26 cellular contexts compared by ENCODE assay signal in the genomic region with DNA sequence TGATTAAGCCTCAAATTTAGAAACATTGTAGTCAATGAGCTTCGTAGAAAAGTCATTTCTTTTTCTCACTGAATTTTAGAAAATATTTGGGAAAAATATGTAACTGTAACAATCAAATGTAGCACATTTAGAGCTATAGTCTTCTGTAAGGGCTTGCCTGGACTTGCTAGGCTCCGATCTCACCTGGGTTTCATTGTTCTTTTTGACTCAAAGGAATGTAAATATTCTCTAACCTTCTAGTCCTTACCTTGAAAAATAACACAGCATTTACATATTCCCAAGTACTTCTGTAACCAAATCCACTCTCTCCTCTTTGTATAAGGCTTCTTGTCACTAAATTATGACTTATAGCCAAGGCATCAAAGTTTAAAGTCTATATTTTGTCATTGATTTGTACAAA. TPM values are rescaled to one million over a fixed set of nuclear protein-coding genes. Genes with fewer than 3 reads are reported as not detected.
DNase-seq lines count a peak whose midpoint lies in the region; ATAC-seq and TF ChIP-seq lines count a peak whose summit lies in the region.
"Had no signal": no experiment of that assay in that cellular context is flagged by ENCODE, and none has a peak within 500 bp of the region (broad histone marks: within the 10 kb centered on the region; RNA-seq: fewer than 3 reads in every experiment).

No MANE protein-coding gene starts in this region.

- H3K27me3 Mint-ChIP-seq in natural killer cell (ENCODE audit: low read depth in 2 of 2), result peaks cover 8 to 9% of the 10 kb centered on the region in 2 donors
- H3K27me3 Mint-ChIP-seq in HFFc6 (ENCODE audit: insufficient read depth), result no peaks in the 10 kb centered on the region; the same call in 1 of the 2 replicates
- H3K27me3 Mint-ChIP-seq: activated naive CD8-positive, alpha-beta T cell treated with anti-CD3 and anti-CD28 coated beads for 36 hours; central memory CD8-positive, alpha-beta T cell had no signal

- H3K27ac ChIP-seq in HUES6 (ENCODE audit: low read depth, low read length) (peak overlapping the region; percentile 92), RWPE2 (ENCODE audit: poor library complexity, severe bottlenecking) (peak overlapping the region; percentile 41), mesendoderm (ENCODE audit: low read depth, low read length) (no peak overlapping the region)
- H3K27ac ChIP-seq: ascending aorta had no signal

- no peak overlapping the region for H2BK120ac ChIP-seq in mesendoderm (ENCODE audit: low read depth, low read length)

- peak overlapping the region; percentile 28 for H4K8ac ChIP-seq in mesendoderm (ENCODE audit: low read depth, low read length)

- H3K56ac ChIP-seq in mesendoderm (ENCODE audit: low read length), result no peak overlapping the region

- TF ChIP-seq CTCF in RWPE2 (IDR thresholded peaks at IDR 0.05; ENCODE audit: poor library complexity, severe bottlenecking) (no peak), natural killer cell (IDR thresholded peaks at IDR 0.05) (no peak), HFFc6 (IDR thresholded peaks at IDR 0.05) (no peak)

- H3K4me3 Mint-ChIP-seq in natural killer cell (no peak overlapping the region), HFFc6 (no peak overlapping the region)
- H3K4me3 Mint-ChIP-seq: activated naive CD8-positive, alpha-beta T cell treated with anti-CD3 and anti-CD28 coated beads for 36 hours; CD8-positive, alpha-beta T cell; central memory CD8-positive, alpha-beta T cell had no signal

- H3K9me3 Mint-ChIP-seq in natural killer cell, result no peaks in the 10 kb centered on the region
- H3K9me3 Mint-ChIP-seq in HFFc6, result no peaks in the 10 kb centered on the region
- H3K9me3 Mint-ChIP-seq: activated naive CD8-positive, alpha-beta T cell treated with anti-CD3 and anti-CD28 coated beads for 36 hours; activated T-helper 2 cell treated with anti-CD3 and anti-CD28 coated beads, Interferon-gamma antibody, Interleukin-2, Interleukin-4, amounts not matched to agents 10 μg/mL and 5 μg/mL and 100 μg/mL, durations not matched to agents 14 hours and 24 hours and 36 hours; CD8-positive, alpha-beta T cell; central memory CD8-positive, alpha-beta T cell had no signal

- H3K27me3 ChIP-seq in HUES6 (ENCODE audit: control insufficient read depth, insufficient read depth, low read length), result no peaks in the 10 kb centered on the region
- H3K27me3 ChIP-seq in RWPE2 (ENCODE audit: insufficient read depth, poor library complexity, severe bottlenecking), result no peaks in the 10 kb centered on the region
- H3K27me3 ChIP-seq in mesendoderm (ENCODE audit: insufficient read depth, low read length, poor library complexity), result no peaks in the 10 kb centered on the region
- H3K27me3 ChIP-seq: ascending aorta had no signal

- H3K4me3 ChIP-seq in HUES6 (ENCODE audit: low read depth, low read length), result 0 out of 2 replicates have a peak overlapping the region, but pooled peaks have one; percentile 5
- H3K4me3 ChIP-seq in RWPE2 (ENCODE audit: severe bottlenecking), result no peak overlapping the region
- no peak overlapping the region for H3K4me3 ChIP-seq in mesendoderm (ENCODE audit: low read length)
- H3K4me3 ChIP-seq: ascending aorta had no signal

- intact Hi-C loops in natural killer cell (cut with micrococcal nuclease), result loop anchor here (5.0 kb wide), 1 partner anchor 691 kb away; a partner anchor contains a TSS

- H3K4me1 Mint-ChIP-seq in natural killer cell (peaks cover 28 to 35% of the 10 kb centered on the region in 2 donors), HFFc6 (ENCODE audit: low read depth) (peaks cover 31% of the 10 kb centered on the region)

- H4K5ac ChIP-seq in mesendoderm (ENCODE audit: low read length), result no peak overlapping the region

- DNase-seq in NCI-H1105 treated with DMSO at 0.1 percent for 48 hours (lab: John Stamatoyannopoulos, UW) (peak; percentile 44), NCI-H1105 (lab: John Stamatoyannopoulos, UW) (no peak), RWPE2 (ENCODE audit: low spot score) (no peak), mesendoderm (no peak), natural killer cell (no peak), HFFc6 (no peak)
- DNase-seq: 8988T; activated CD4-positive, alpha-beta T cell treated with anti-CD3 and anti-CD28 coated beads, Interleukin-2, amount 50 U/mL, for 48 hours; activated CD8-positive, alpha-beta memory T cell treated with anti-CD3 and anti-CD28 coated beads, Interleukin-2, amount 50 U/mL, for 4 hours; activated naive CD8-positive, alpha-beta T cell treated with anti-CD3 and anti-CD28 coated beads for 36 hours; CD8-positive, alpha-beta T cell; dermis blood vessel endothelial cell; DMS53; GF-D8; glutamatergic neuron; MM.1S; NCI-H1694 treated with DMSO at 0.1 percent for 48 hours; NCI-H2227 treated with DMSO at 0.1 percent for 48 hours; occipital lobe; PC-3; SIG-M5 had no signal

- H2BK15ac ChIP-seq in mesendoderm (replicated peaks; ENCODE audit: low read depth), result no peak overlapping the region

- H3K79me1 ChIP-seq in mesendoderm (ENCODE audit: low read length), result peaks cover 2% of the 10 kb centered on the region

- H3K4ac ChIP-seq in mesendoderm (ENCODE audit: low read depth, low read length), result no peak overlapping the region

- peaks cover 42% of the 10 kb centered on the region for H3K4me1 ChIP-seq in HUES6 (ENCODE audit: control insufficient read depth, insufficient read depth, low read length)
- peaks cover 39% of the 10 kb centered on the region for H3K4me1 ChIP-seq in RWPE2 (ENCODE audit: insufficient read depth, poor library complexity, severe bottlenecking)
- no peaks in the 10 kb centered on the region for H3K4me1 ChIP-seq in mesendoderm (ENCODE audit: control insufficient read depth, low read depth, low read length)

- H3K9me3 ChIP-seq in HUES6 (ENCODE audit: control insufficient read depth, insufficient read depth, low read depth, low read length) (no peaks in the 10 kb centered on the region), RWPE2 (ENCODE audit: severe bottlenecking) (no peaks in the 10 kb centered on the region)
- H3K9me3 ChIP-seq: ascending aorta had no signal

- ATAC-seq in RWPE2 (ENCODE audit: low read depth) (no peak), natural killer cell (no peak), HG02678 (IDR thresholded peaks at IDR 0.05; ENCODE audit: unreplicated experiment) (no peak)
- ATAC-seq: CD8-positive, alpha-beta T cell; PC-3 had no signal

- peaks cover 12% of the 10 kb centered on the region for H3K79me2 ChIP-seq in mesendoderm (ENCODE audit: control insufficient read depth, insufficient read depth, low read length)

- H3K36me3 ChIP-seq in HUES6 (ENCODE audit: control insufficient read depth, insufficient read depth, low read length), result peaks cover 11% of the 10 kb centered on the region
- H3K36me3 ChIP-seq in RWPE2 (ENCODE audit: low read depth), result peaks cover 13% of the 10 kb centered on the region
- no peaks in the 10 kb centered on the region for H3K36me3 ChIP-seq in mesendoderm (ENCODE audit: control insufficient read depth, insufficient read depth, low read length)
- H3K36me3 ChIP-seq: ascending aorta had no signal

- H3K9ac ChIP-seq in HUES6 (ENCODE audit: low read length) (no peak overlapping the region), mesendoderm (ENCODE audit: low read length) (no peak overlapping the region)

- H3K23ac ChIP-seq in mesendoderm (ENCODE audit: low read length), result no peak overlapping the region

- no peak overlapping the region for H3K18ac ChIP-seq in mesendoderm (ENCODE audit: low read length)

- no peak overlapping the region for H2AK5ac ChIP-seq in mesendoderm (ENCODE audit: low read length)

- no peaks in the 10 kb centered on the region for H3K36me3 Mint-ChIP-seq in natural killer cell
- H3K36me3 Mint-ChIP-seq in HFFc6 (ENCODE audit: low read depth), result peaks cover 21% of the 10 kb centered on the region

- no peak overlapping the region for H3K4me2 ChIP-seq in mesendoderm (ENCODE audit: low read length)

- H3K27ac Mint-ChIP-seq in natural killer cell, result no peak overlapping the region
- H3K27ac Mint-ChIP-seq in HFFc6, result no peak overlapping the region
- H3K27ac Mint-ChIP-seq: activated naive CD8-positive, alpha-beta T cell treated with anti-CD3 and anti-CD28 coated beads for 36 hours; activated T-helper 2 cell treated with anti-CD3 and anti-CD28 coated beads, Interferon-gamma antibody, Interleukin-2, Interleukin-4, amounts not matched to agents 10 μg/mL and 5 μg/mL and 100 μg/mL, durations not matched to agents 14 hours and 24 hours and 36 hours; CD8-positive, alpha-beta T cell had no signal

- H2BK5ac ChIP-seq in mesendoderm (ENCODE audit: low read length), result no peak overlapping the region

- no CpG with 5 or more reads among the region's 2 CpGs for whole genome bisulfite sequencing in mesendoderm (ENCODE audit: extremely low coverage, insufficient coverage, low lambda C conversion rate)

RNA-seq across cellular contexts. Expression of a gene that starts 2.9 kb away (rescaled TPM):
- 30.6 TPM for polyA plus RNA-seq in mesendoderm (2013, experiment 1 of 2)
- polyA plus RNA-seq in mesendoderm (2013, experiment 2 of 2), result 31.8 TPM
- total RNA-seq in natural killer cell, result 10 to 100 TPM; 76.3 to 84.3 (median 84.1) TPM
- total RNA-seq in HFFc6 (2021; fragmentation: NEBNext Ultra II Directional; extraction: Animal tissue kit (Norgen Biotek cat#: 25700)), result 10 to 100 TPM; 62.9 to 75.2 (median 69.0) TPM
